8 cellular contexts compared by ENCODE assay signal in genomic region chr12:57935839-57936512, GRCh38. TPM values are rescaled to one million over a fixed set of nuclear protein-coding genes. Genes with fewer than 3 reads are reported as not detected.
DNase-seq lines count a peak whose midpoint lies in the region; ATAC-seq and TF ChIP-seq lines count a peak whose summit lies in the region.

No MANE protein-coding gene starts in this region.

- H3K27me3 ChIP-seq in BJ (ENCODE audit: control insufficient read depth, insufficient read depth, low read length) = no peaks in the 10 kb centered on the region

- H3K36me3 ChIP-seq in BJ (ENCODE audit: control insufficient read depth, insufficient read depth, low read length) = no peaks in the 10 kb centered on the region

- ATAC-seq in HG03457 (IDR thresholded peaks at IDR 0.05; ENCODE audit: unreplicated experiment) = peak; percentile 97

- CTCF ChIA-PET in BJ (lab: Yijun Ruan, JAX) = no interaction called here

- peak overlapping the region; percentile 19 to 61 for H3K27ac ChIP-seq in coronary artery

- peak overlapping the region; percentile 53 for H3K4me3 ChIP-seq in BJ (ENCODE audit: low read depth, low read length)
- H3K4me3 ChIP-seq in coronary artery = peak overlapping the region; percentile 72

- TF ChIP-seq CTCF in BJ (IDR thresholded peaks at IDR 0.05; ENCODE audit: insufficient read depth, low read depth, low read length) (no peak), coronary artery (IDR thresholded peaks at IDR 0.05) (no peak)

- POLR2A ChIA-PET in BJ (lab: Charles Lee) = no interaction called here

- DNase-seq in BJ (ENCODE audit: low read depth) = peak; percentile 65
- peak; percentile 65 for DNase-seq in GM19240 (ENCODE audit: insufficient read length, low spot score)
- DNase-seq in NCI-H524 (lab: John Stamatoyannopoulos, UW) = peak; percentile 89 to 90
- DNase-seq in activated CD4-positive, alpha-beta T cell treated with anti-CD3 and anti-CD28 coated beads for 4 hours = peak; percentile 85 to 88
- peak; percentile 94 for DNase-seq in coronary artery (ENCODE audit: low spot score)
- DNase-seq in left kidney (ENCODE audit: low read depth, low spot score) = peak; percentile 98
- DNase-seq in stimulated activated CD4-positive, alpha-beta T cell treated with anti-CD3 and anti-CD28 coated beads, Interleukin-1b, Interleukin-23, amount 100 ng/mL, for 48 hours = peak; percentile 93

RNA-seq across cellular contexts. Expression of gene ATP23, which starts 5.4 kb away (rescaled TPM):
- 6.7 and 10.2 TPM in 2 replicates for polyA plus RNA-seq in BJ (2011; rRNA removed)
- 3.7 and 4.9 TPM in 2 replicates for polyA minus RNA-seq in BJ (2011; rRNA and poly(A)+ RNA removed)

Comparison
In these comparisons a context has a peak if more than half of its experiments do, and no peak if none do; other contexts are left out.
1. Peak in every context shown above with its lines: DNase-seq, ATAC-seq, H3K4me3 ChIP-seq and H3K27ac ChIP-seq.